ENCODE assay signal across 8 cellular contexts in the genomic region with DNA sequence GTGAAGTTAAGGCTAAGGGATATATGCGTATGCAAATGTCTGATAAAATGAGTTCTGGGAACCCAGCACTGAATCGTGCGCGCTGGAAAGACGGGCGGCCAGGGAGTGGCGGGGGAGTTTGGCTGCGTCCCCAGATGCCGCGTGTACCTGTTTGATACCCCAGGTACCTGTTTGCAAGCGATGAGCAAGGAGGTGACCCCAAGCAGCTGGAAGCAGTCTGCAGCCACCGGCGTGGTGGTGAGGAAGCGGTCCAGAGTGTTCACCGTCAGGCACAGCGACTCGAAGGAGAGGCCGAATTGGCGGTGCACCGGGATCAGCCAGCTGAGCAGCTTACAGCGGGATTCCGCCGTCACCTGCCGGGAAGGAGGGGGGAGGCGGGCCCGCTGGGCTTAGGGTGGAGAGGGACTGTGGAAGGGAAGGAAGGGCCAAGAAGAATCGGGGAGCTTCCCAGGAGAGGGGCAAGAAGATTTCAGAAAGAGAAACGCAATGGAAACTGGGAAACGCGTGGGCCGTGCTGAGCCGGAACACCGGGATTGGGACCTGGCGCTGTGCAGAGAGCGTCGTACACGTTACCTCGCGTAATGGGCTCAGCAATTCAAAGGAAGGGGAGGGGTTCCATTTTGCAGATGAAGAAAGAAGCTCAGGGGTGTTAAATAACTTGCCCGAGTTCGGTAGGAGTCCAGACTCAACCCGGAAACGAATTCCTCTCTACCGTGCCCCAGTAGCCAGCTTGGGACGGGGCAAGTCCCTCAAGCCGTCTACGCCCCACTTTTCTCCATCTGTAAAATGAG. TPM values are rescaled to one million over a fixed set of nuclear protein-coding genes. Genes with fewer than 3 reads are reported as not detected.
DNase-seq lines count a peak whose midpoint lies in the region; ATAC-seq and TF ChIP-seq lines count a peak whose summit lies in the region.

No MANE protein-coding gene starts in this region.

- H3K4me1 Mint-ChIP-seq in stimulated activated naive CD8-positive, alpha-beta T cell treated with anti-CD3 and anti-CD28 coated beads, Interleukin-15, amount 100 ng/mL, for 72 hours, result peaks cover 58% of the 10 kb centered on the region

- H3K4me3 ChIP-seq in AG04450 (ENCODE audit: low read depth, low read length), result peak overlapping the region; percentile 52
- H3K4me3 ChIP-seq in brain microvascular endothelial cell (ENCODE audit: low read depth, low read length), result peak overlapping the region; percentile 53
- peak overlapping the region; percentile 71 for H3K4me3 ChIP-seq in kidney epithelial cell (ENCODE audit: low read depth, low read length)

- TF ChIP-seq CTCF in AG04450 (IDR thresholded peaks at IDR 0.05; ENCODE audit: low read depth, low read length) (no peak), GM13976 (IDR thresholded peaks at IDR 0.05; ENCODE audit: borderline replicate concordance, control extremely low read depth, extremely low read depth, insufficient read depth, missing control alignments) (no peak), brain microvascular endothelial cell (IDR thresholded peaks at IDR 0.05; ENCODE audit: low read depth, low read length, missing control alignments) (no peak), kidney epithelial cell (IDR thresholded peaks at IDR 0.05; ENCODE audit: insufficient read depth, low read length, poor library complexity, severe bottlenecking) (no peak)

- no peaks in the 10 kb centered on the region; the same call in 1 of the 2 replicates for H3K9me3 ChIP-seq in AG04450 (ENCODE audit: control insufficient read depth, insufficient read depth, low read length)

- H3K4me3 Mint-ChIP-seq in stimulated activated naive CD8-positive, alpha-beta T cell treated with anti-CD3 and anti-CD28 coated beads, Interleukin-15, amount 100 ng/mL, for 72 hours, result peak overlapping the region; percentile 85 to 98

- H3K27me3 ChIP-seq in AG04450 (ENCODE audit: control insufficient read depth, insufficient read depth, low read length), result peaks cover 84% of the 10 kb centered on the region
- H3K27me3 ChIP-seq in brain microvascular endothelial cell (replicated peaks), result peaks cover 58% of the 10 kb centered on the region
- H3K27me3 ChIP-seq in kidney epithelial cell (ENCODE audit: control insufficient read depth, insufficient read depth, low read length), result peaks cover 30% of the 10 kb centered on the region

- H3K9me3 Mint-ChIP-seq in stimulated activated naive CD8-positive, alpha-beta T cell treated with anti-CD3 and anti-CD28 coated beads, Interleukin-15, amount 100 ng/mL, for 72 hours, result no peaks in the 10 kb centered on the region

- H3K27me3 Mint-ChIP-seq in stimulated activated naive CD8-positive, alpha-beta T cell treated with anti-CD3 and anti-CD28 coated beads, Interleukin-15, amount 100 ng/mL, for 72 hours, result peaks cover 94% of the 10 kb centered on the region

- no peak for ATAC-seq in stimulated activated naive CD8-positive, alpha-beta T cell treated with anti-CD3 and anti-CD28 coated beads, Interleukin-15, amount 100 ng/mL, for 72 hours
- ATAC-seq in HG02623 (IDR thresholded peaks at IDR 0.05; ENCODE audit: unreplicated experiment), result no peak

- H3K27ac Mint-ChIP-seq in stimulated activated naive CD8-positive, alpha-beta T cell treated with anti-CD3 and anti-CD28 coated beads, Interleukin-15, amount 100 ng/mL, for 72 hours, result peak overlapping the region in 1 of 2 donors; percentile 27

- H3K36me3 ChIP-seq in brain microvascular endothelial cell (replicated peaks) (no peaks in the 10 kb centered on the region), kidney epithelial cell (ENCODE audit: control insufficient read depth, insufficient read depth, low read length) (no peaks in the 10 kb centered on the region)

- CTCF ChIA-PET in AG04450 (lab: Charles Lee), result no interaction called here

- H3K27ac ChIP-seq in AG04450 (ENCODE audit: low read depth, low read length) (no peak overlapping the region), brain microvascular endothelial cell (no peak overlapping the region)

- in situ Hi-C loops in GM13976 (cut with MboI; ENCODE audit: low sequenced_read_pairs, unreplicated experiment), result no loop called here
- in situ Hi-C loops in brain microvascular endothelial cell (cut with HindIII; ENCODE audit: low pct_ligation_motif_present, low sequenced_read_pairs), result no loop called here

- POLR2A ChIA-PET in AG04450 (lab: Yijun Ruan, JAX), result no interaction called here

- no peak for DNase-seq in AG04450 (ENCODE audit: low read depth, low spot score)
- DNase-seq in GM13976 (ENCODE audit: low spot score), result peak; percentile 41
- DNase-seq in NCI-H2227 (lab: John Stamatoyannopoulos, UW; ENCODE audit: unreplicated experiment), result peak; percentile 68
- no peak for DNase-seq in brain microvascular endothelial cell
- DNase-seq in kidney epithelial cell (ENCODE audit: low read depth), result no peak
- peak in 1 of 2 donors; percentile 20 for DNase-seq in stimulated activated naive CD8-positive, alpha-beta T cell treated with anti-CD3 and anti-CD28 coated beads, Interleukin-15, amount 100 ng/mL, for 72 hours
- DNase-seq in stimulated activated CD8-positive, alpha-beta memory T cell treated with anti-CD3 and anti-CD28 coated beads, Interleukin-4, amount 100 ng/mL, for 48 hours, result no peak

RNA-seq across cellular contexts. Expression of gene CCNO, which starts 1.0 kb away (rescaled TPM):
- polyA plus RNA-seq in AG04450 (2011; rRNA removed), result not detected in 2 replicates
- polyA minus RNA-seq in AG04450 (2011; rRNA and poly(A)+ RNA removed), result not detected in 2 replicates
- 1.3 and 3.9 TPM in 2 replicates for total RNA-seq in kidney epithelial cell

RNA-seq across cellular contexts. Expression of gene MCIDAS, which starts 5.3 kb away (rescaled TPM):
- not detected in 2 replicates for polyA plus RNA-seq in AG04450 (2011; rRNA removed)
- polyA minus RNA-seq in AG04450 (2011; rRNA and poly(A)+ RNA removed), result not detected in 2 replicates
- total RNA-seq in kidney epithelial cell, result not detected in 2 replicates

RNA-seq across cellular contexts. Expression of gene CDC20B, which starts 59.4 kb away (rescaled TPM):
- not detected in 2 replicates for polyA plus RNA-seq in AG04450 (2011; rRNA removed)
- polyA minus RNA-seq in AG04450 (2011; rRNA and poly(A)+ RNA removed), result not detected in 2 replicates
- 0.27 TPM in 1 of 2 replicates, not detected in the other for total RNA-seq in kidney epithelial cell

Comparison
In these comparisons a context has a peak if more than half of its experiments do, and no peak if none do; other contexts are left out.
1. DNase-seq: peak in GM13976 (single experiment) and NCI-H2227 (single experiment); none in AG04450 (single experiment), brain microvascular endothelial cell (single experiment), kidney epithelial cell (single experiment) and stimulated activated CD8-positive, alpha-beta memory T cell treated with anti-CD3 and anti-CD28 coated beads, Interleukin-4, amount 100 ng/mL, for 48 hours (single experiment).
2. Peak in every context shown above with its lines, with median percentiles within 50 percentile points of each other: H3K4me3 ChIP-seq.